ENCODE assay signal across 12 cellular contexts in genomic region chr1:116806245-116806644, GRCh38. TPM values are rescaled to one million over a fixed set of nuclear protein-coding genes. Genes with fewer than 3 reads are reported as not detected.
DNase-seq lines count a peak whose midpoint lies in the region; ATAC-seq and TF ChIP-seq lines count a peak whose summit lies in the region.
"Had no signal": no experiment of that assay in that cellular context is flagged by ENCODE, and none has a peak within 500 bp of the region (broad histone marks: within the 10 kb centered on the region; RNA-seq: fewer than 3 reads in every experiment).

No MANE protein-coding gene starts in this region.

- no peaks in the 10 kb centered on the region for H3K9me3 Mint-ChIP-seq in GM23338

- H3K36me3 ChIP-seq in KOPT-K1 (ENCODE audit: insufficient read depth, low read length) (no peaks in the 10 kb centered on the region), GM23338 (ENCODE audit: insufficient read depth) (no peaks in the 10 kb centered on the region)

- H3K27me3 Mint-ChIP-seq in GM23338 (ENCODE audit: insufficient read depth, low read depth, poor library complexity) = peaks cover 1% of the 10 kb centered on the region

- peaks cover 1% of the 10 kb centered on the region for H3K9me3 ChIP-seq in KOPT-K1 (ENCODE audit: insufficient read depth, low read length, poor library complexity, severe bottlenecking)

- H3K4me1 ChIP-seq in GM23338 (ENCODE audit: insufficient read depth) = peaks cover 17% of the 10 kb centered on the region

- no peak overlapping the region for H3K4me3 ChIP-seq in GM23338
- H3K4me3 ChIP-seq: SK-N-MC had no signal

- H3K4me2 ChIP-seq in GM23338 = no peak overlapping the region

- H3K27ac ChIP-seq in KOPT-K1 (ENCODE audit: low read depth, low read length, poor library complexity, severe bottlenecking) = peak overlapping the region; percentile 65
- H3K27ac ChIP-seq in GM23338 (ENCODE audit: low read depth) = no peak overlapping the region
- H3K27ac ChIP-seq: SK-N-MC had no signal

- H3K4me3 Mint-ChIP-seq in GM23338 = no peak overlapping the region

- no peak overlapping the region for H2AFZ ChIP-seq in GM23338

- H3F3A ChIP-seq in GM23338 (replicated peaks; ENCODE audit: low read depth) = no peaks in the 10 kb centered on the region

- ATAC-seq in GM18517 (IDR thresholded peaks at IDR 0.05; ENCODE audit: unreplicated experiment) (peak; percentile 78), HG03045 (IDR thresholded peaks at IDR 0.05; ENCODE audit: unreplicated experiment) (no peak), GM23338 (no peak)

- H4K20me1 ChIP-seq in GM23338 (replicated peaks; ENCODE audit: insufficient read depth) = no peaks in the 10 kb centered on the region

- no peaks in the 10 kb centered on the region for H3K9me2 ChIP-seq in GM23338 (ENCODE audit: insufficient read depth)

- no peak for TF ChIP-seq CTCF in GM23338 (conservative IDR thresholded peaks at IDR 0.05; ENCODE audit: low read depth in 2 of 2)

- no peaks in the 10 kb centered on the region for H3K79me2 ChIP-seq in GM23338 (replicated peaks; ENCODE audit: insufficient read depth)

- peaks cover 17% of the 10 kb centered on the region for H3K4me1 Mint-ChIP-seq in GM23338

- peak; percentile 45 for DNase-seq in activated T-helper 1 cell treated with Interleukin-2 at 50 U/mL for 16 hours (ENCODE audit: low read depth)
- peak; percentile 75 to 84 for DNase-seq in stimulated activated CD4-positive, alpha-beta T cell treated with anti-CD3 and anti-CD28 coated beads, Interleukin-15, amount 100 ng/mL, for 48 hours (ENCODE audit: low read depth in 2 of 2)
- no peak for DNase-seq in GM23338 (ENCODE audit: low spot score)
- no peak for DNase-seq in Kasumi-1 (lab: John Stamatoyannopoulos, UW)
- DNase-seq in NCI-H2107 (lab: John Stamatoyannopoulos, UW) = no peak
- DNase-seq: COR-L47 had no signal

- H3K36me3 Mint-ChIP-seq in GM23338 (ENCODE audit: low read depth) = no peaks in the 10 kb centered on the region

- no peaks in the 10 kb centered on the region for H3K27me3 ChIP-seq in GM23338 (ENCODE audit: insufficient read depth)

- no peak overlapping the region for H3K27ac Mint-ChIP-seq in GM23338

TF ChIP-seq in GM23338, 12 proteins besides CTCF, POLR2A, EP300 and RAD21:
- TF ChIP-seq ZNF462 (CRISPR knock-in tag; IDR thresholded peaks at IDR 0.05) (no peak), REST (IDR thresholded peaks at IDR 0.05; ENCODE audit: unreplicated experiment) (no peak), ZNF114 (CRISPR knock-in tag; IDR thresholded peaks at IDR 0.05) (no peak)

RNA-seq across cellular contexts. Expression of gene CD2, which starts 52.0 kb away (rescaled TPM):
- total RNA-seq in GM23338 (2014; rRNA removed; shearing (Covaris generic)) = not detected in 2 replicates
- not detected in 2 replicates for polyA plus RNA-seq in GM23338 (2016; fragmentation: Nextera tagmentation; extraction: Ambion mirVana)
- total RNA-seq: dermis microvascular lymphatic vessel endothelial cell, MCF 10A had no signal

Comparison
In these comparisons a context has a peak if more than half of its experiments do, and no peak if none do; other contexts are left out.
1. DNase-seq: peak in activated T-helper 1 cell treated with Interleukin-2 at 50 U/mL for 16 hours (single experiment) and stimulated activated CD4-positive, alpha-beta T cell treated with anti-CD3 and anti-CD28 coated beads, Interleukin-15, amount 100 ng/mL, for 48 hours (2 of 2); none in GM23338 (single experiment), Kasumi-1 (0 of 2) and NCI-H2107 (single experiment).